8 cellular contexts compared by ENCODE assay signal in the genomic region with DNA sequence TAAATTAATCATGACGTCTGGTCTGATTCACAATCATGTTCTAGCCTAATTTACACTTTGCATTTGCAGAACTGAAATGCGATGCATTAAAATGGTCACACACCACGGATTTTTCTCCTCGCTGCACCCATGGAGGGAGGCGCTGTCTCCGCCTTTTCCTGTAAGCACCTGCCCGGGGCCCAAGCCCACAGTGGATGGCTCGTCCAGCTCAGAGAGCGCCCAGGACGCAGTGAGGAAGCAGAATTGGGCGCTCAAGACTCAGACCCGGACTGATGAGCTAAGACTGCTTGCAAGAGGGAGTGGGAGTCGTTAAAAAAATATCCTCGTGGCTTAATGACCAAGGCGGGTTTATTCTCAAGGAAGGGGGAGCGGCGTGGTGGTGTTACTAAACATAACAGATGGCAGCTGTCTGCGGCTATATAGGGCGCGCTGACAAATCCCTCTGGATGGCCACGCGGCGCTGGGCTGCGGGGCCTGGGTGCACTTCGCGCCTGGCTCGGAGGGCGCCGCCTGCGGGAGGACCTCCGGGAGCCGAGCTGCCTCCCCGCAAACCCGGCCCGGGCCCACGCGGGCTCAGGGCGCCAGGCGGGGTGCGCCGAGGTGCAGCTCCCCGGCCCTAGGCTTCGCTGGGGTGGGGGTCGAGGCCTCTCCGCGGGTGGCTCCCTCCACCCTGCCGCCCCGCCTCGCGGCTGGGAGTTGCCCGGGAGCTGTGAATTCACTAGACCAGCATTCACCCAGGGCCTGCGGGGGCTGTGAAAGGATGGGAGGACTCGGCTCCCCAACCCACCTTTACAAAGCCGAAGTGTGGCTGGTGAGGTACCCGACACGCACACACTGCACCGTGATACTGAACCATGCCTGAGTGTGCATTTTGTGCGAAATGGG.
DNase-seq lines count a peak whose midpoint lies in the region; ATAC-seq and TF ChIP-seq lines count a peak whose summit lies in the region.

No MANE protein-coding gene starts in this region.

- H3K27me3 Mint-ChIP-seq in effector memory CD8-positive, alpha-beta T cell: peaks cover 26 to 47% of the 10 kb centered on the region in 2 donors
- H3K27me3 Mint-ChIP-seq in naive B cell: peaks cover 0 to 9% (median 8%) of the 10 kb centered on the region in 3 donors

- ATAC-seq in GM21717 (IDR thresholded peaks at IDR 0.05; ENCODE audit: unreplicated experiment): peak; percentile 74
- ATAC-seq in effector memory CD8-positive, alpha-beta T cell (replicated peaks): peak; percentile 24
- ATAC-seq in naive B cell (ENCODE audit: low read depth in 2 of 2): peak; percentile 74 to 76

- H3K36me3 ChIP-seq in Loucy (ENCODE audit: insufficient read depth, low read length) (no peaks in the 10 kb centered on the region), thyroid gland (no peaks in the 10 kb centered on the region)

- H3K4me1 ChIP-seq in Loucy (ENCODE audit: insufficient read depth, low read length, poor library complexity, severe bottlenecking) (peaks cover 17% of the 10 kb centered on the region), thyroid gland (peaks cover 0 to 7% of the 10 kb centered on the region in 2 donors)

- TF ChIP-seq CTCF in GM10248 (IDR thresholded peaks at IDR 0.05; ENCODE audit: control extremely low read depth, extremely low read depth, low read depth, missing control alignments): peak; percentile 36
- TF ChIP-seq CTCF in Loucy (conservative IDR thresholded peaks at IDR 0.05; ENCODE audit: low read length): no peak
- no peak for TF ChIP-seq CTCF in thyroid gland (IDR thresholded peaks at IDR 0.05)

- intact Hi-C loops in thyroid gland (cut with DNase I): no loop called here

- DNase-seq in GM10248 (ENCODE audit: extremely low spot score): peak; percentile 71
- DNase-seq in activated CD4-positive, alpha-beta T cell treated with anti-CD3 and anti-CD28 coated beads for 1 hour: peak; percentile 9
- peak in 1 of 3 experiments; percentile 8 for DNase-seq in effector memory CD8-positive, alpha-beta T cell
- DNase-seq in naive B cell: peak; percentile 78
- peak; percentile 8 to 23 for DNase-seq in thyroid gland
- no peak for DNase-seq in cerebellar nuclear complex (lab: John Stamatoyannopoulos, UW)

- H3K4me2 ChIP-seq in Loucy (ENCODE audit: low read depth, low read length, poor library complexity, severe bottlenecking): peak overlapping the region; percentile 50

- TF ChIP-seq POLR2A in thyroid gland (IDR thresholded peaks at IDR 0.05): no peak

- H3K27ac Mint-ChIP-seq in effector memory CD8-positive, alpha-beta T cell: no peak overlapping the region
- peak overlapping the region; percentile 90 to 99 (median 92) for H3K27ac Mint-ChIP-seq in naive B cell

- H3K9me2 ChIP-seq in Loucy (replicated peaks; ENCODE audit: low read depth, low read length): no peaks in the 10 kb centered on the region

- no peak overlapping the region for H3K27ac ChIP-seq in thyroid gland

- H4K20me1 ChIP-seq in Loucy (ENCODE audit: insufficient read depth, low read length, poor library complexity, severe bottlenecking): no peaks in the 10 kb centered on the region

- peaks cover 13% of the 10 kb centered on the region for H3K36me3 Mint-ChIP-seq in effector memory CD8-positive, alpha-beta T cell (ENCODE audit: insufficient read depth)
- H3K36me3 Mint-ChIP-seq in naive B cell: no peaks in the 10 kb centered on the region

- 8 to 9% methylated on average over 39 to 42 of the region's 58 CpGs for WGBS in thyroid gland, 2 donors

- CTCF ChIA-PET in GM10248 (lab: Yijun Ruan, JAX): interaction anchor here (0.8 to 6.7 kb wide), 20 partner anchors 11 to 527 kb away, joined by 3 to 38 read pairs (median 4); no protein-coding TSS in a partner anchor

- H3K4me3 ChIP-seq in Loucy (ENCODE audit: low read length, poor library complexity, severe bottlenecking): peak overlapping the region; percentile 75
- peak overlapping the region in 1 of 3 donors; percentile 20 for H3K4me3 ChIP-seq in thyroid gland (replicated peaks in 1 of 3)

- H3K27me3 ChIP-seq in Loucy (ENCODE audit: insufficient read depth, low read length, poor library complexity, severe bottlenecking) (no peaks in the 10 kb centered on the region), thyroid gland (no peaks in the 10 kb centered on the region)

- H3K9me3 ChIP-seq in Loucy (ENCODE audit: insufficient read depth, low read depth, low read length) (no peaks in the 10 kb centered on the region), thyroid gland (no peaks in the 10 kb centered on the region)

- peak overlapping the region; percentile 91 for H2AFZ ChIP-seq in Loucy (ENCODE audit: low read length)

- H3F3A ChIP-seq in Loucy (ENCODE audit: low read depth): no peaks in the 10 kb centered on the region

- H3K4me1 Mint-ChIP-seq in effector memory CD8-positive, alpha-beta T cell (ENCODE audit: low read depth in 2 of 2): peaks cover 15 to 16% of the 10 kb centered on the region in 2 donors
- H3K4me1 Mint-ChIP-seq in naive B cell: peaks cover 20 to 33% (median 33%) of the 10 kb centered on the region in 3 donors

- H3K9me3 Mint-ChIP-seq in effector memory CD8-positive, alpha-beta T cell: no peaks in the 10 kb centered on the region
- no peaks in the 10 kb centered on the region for H3K9me3 Mint-ChIP-seq in naive B cell

- H3K4me3 Mint-ChIP-seq in effector memory CD8-positive, alpha-beta T cell: peak overlapping the region; percentile 70 to 88
- H3K4me3 Mint-ChIP-seq in naive B cell: peak overlapping the region; percentile 89 to 99 (median 96)

- H3K9ac ChIP-seq in Loucy (ENCODE audit: low read depth, low read length, poor library complexity, severe bottlenecking): peak overlapping the region; percentile 69

- POLR2A ChIA-PET in GM10248 (lab: Yijun Ruan, JAX): no interaction called here

- no peaks in the 10 kb centered on the region for H3K79me2 ChIP-seq in Loucy (ENCODE audit: insufficient read depth, low read length)

Comparison
In these comparisons a context has a peak if more than half of its experiments do, and no peak if none do; other contexts are left out.
1. DNase-seq: peak in GM10248 (single experiment), activated CD4-positive, alpha-beta T cell treated with anti-CD3 and anti-CD28 coated beads for 1 hour (single experiment), naive B cell (single experiment) and thyroid gland (2 of 2); none in cerebellar nuclear complex (0 of 2).
2. ATAC-seq: peak in every context shown above with its lines; median percentile 75 in naive B cell; 74 in GM21717; 24 in effector memory CD8-positive, alpha-beta T cell.
3. H3K27ac Mint-ChIP-seq: peak in naive B cell (6 of 6); none in effector memory CD8-positive, alpha-beta T cell (0 of 2).